Comparison of ENCODE assay signal across 1 cellular context in the genomic region with DNA sequence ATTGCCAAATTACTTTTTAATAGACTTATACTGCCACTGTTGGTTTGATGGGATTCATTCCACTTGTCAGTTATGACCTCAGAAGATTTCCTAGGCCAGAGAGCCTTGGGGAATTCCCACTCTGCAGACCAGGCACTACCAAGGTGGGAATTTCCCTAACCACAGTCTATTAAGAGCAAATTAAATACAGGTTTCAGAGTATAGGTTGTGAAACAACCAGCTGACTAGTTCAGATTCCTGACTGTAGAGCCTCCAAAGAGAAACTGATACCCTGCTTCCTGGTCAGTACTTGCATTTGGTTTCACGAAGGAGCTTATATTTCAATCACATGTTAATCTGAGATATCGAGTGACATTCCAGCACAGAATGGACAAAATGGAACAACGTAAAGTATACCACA.
TF ChIP-seq lines count a peak whose summit lies in the region.

No MANE protein-coding gene starts in this region.

TF ChIP-seq in HEK293, 187 proteins besides CTCF, POLR2A, EP300 and RAD21 (continued from another document):
- TF ChIP-seq, protein P1, sequence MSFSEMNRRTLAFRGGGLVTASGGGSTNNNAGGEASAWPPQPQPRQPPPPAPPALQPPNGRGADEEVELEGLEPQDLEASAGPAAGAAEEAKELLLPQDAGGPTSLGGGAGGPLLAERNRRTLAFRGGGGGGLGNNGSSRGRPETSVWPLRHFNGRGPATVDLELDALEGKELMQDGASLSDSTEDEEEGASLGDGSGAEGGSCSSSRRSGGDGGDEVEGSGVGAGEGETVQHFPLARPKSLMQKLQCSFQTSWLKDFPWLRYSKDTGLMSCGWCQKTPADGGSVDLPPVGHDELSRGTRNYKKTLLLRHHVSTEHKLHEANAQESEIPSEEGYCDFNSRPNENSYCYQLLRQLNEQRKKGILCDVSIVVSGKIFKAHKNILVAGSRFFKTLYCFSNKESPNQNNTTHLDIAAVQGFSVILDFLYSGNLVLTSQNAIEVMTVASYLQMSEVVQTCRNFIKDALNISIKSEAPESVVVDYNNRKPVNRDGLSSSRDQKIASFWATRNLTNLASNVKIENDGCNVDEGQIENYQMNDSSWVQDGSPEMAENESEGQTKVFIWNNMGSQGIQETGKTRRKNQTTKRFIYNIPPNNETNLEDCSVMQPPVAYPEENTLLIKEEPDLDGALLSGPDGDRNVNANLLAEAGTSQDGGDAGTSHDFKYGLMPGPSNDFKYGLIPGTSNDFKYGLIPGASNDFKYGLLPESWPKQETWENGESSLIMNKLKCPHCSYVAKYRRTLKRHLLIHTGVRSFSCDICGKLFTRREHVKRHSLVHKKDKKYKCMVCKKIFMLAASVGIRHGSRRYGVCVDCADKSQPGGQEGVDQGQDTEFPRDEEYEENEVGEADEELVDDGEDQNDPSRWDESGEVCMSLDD (tag by site-specific recombination; IDR thresholded peaks at IDR 0.05): no peak
- TF ChIP-seq HOXA7 (CRISPR knock-in tag; IDR thresholded peaks at IDR 0.05; ENCODE audit: borderline replicate concordance) (no peak), ZFP3 (tag by site-specific recombination; IDR thresholded peaks at IDR 0.05; ENCODE audit: low read depth) (no peak), OSR2 (tag by site-specific recombination; IDR thresholded peaks at IDR 0.05) (peak; percentile 80), KLF10 (tag by site-specific recombination; IDR thresholded peaks at IDR 0.05) (peak; percentile 24; the same call in 1 of the 2 replicates), BCL11B (tag by site-specific recombination; IDR thresholded peaks at IDR 0.05; ENCODE audit: low read depth) (no peak), SP7 (tag by site-specific recombination; IDR thresholded peaks at IDR 0.05) (peak; percentile 97), ZNF2 (tag by site-specific recombination; IDR thresholded peaks at IDR 0.05) (no peak)
- TF ChIP-seq, protein P2, sequence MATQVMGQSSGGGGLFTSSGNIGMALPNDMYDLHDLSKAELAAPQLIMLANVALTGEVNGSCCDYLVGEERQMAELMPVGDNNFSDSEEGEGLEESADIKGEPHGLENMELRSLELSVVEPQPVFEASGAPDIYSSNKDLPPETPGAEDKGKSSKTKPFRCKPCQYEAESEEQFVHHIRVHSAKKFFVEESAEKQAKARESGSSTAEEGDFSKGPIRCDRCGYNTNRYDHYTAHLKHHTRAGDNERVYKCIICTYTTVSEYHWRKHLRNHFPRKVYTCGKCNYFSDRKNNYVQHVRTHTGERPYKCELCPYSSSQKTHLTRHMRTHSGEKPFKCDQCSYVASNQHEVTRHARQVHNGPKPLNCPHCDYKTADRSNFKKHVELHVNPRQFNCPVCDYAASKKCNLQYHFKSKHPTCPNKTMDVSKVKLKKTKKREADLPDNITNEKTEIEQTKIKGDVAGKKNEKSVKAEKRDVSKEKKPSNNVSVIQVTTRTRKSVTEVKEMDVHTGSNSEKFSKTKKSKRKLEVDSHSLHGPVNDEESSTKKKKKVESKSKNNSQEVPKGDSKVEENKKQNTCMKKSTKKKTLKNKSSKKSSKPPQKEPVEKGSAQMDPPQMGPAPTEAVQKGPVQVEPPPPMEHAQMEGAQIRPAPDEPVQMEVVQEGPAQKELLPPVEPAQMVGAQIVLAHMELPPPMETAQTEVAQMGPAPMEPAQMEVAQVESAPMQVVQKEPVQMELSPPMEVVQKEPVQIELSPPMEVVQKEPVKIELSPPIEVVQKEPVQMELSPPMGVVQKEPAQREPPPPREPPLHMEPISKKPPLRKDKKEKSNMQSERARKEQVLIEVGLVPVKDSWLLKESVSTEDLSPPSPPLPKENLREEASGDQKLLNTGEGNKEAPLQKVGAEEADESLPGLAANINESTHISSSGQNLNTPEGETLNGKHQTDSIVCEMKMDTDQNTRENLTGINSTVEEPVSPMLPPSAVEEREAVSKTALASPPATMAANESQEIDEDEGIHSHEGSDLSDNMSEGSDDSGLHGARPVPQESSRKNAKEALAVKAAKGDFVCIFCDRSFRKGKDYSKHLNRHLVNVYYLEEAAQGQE (tag by site-specific recombination; IDR thresholded peaks at IDR 0.05): no peak
- TF ChIP-seq, protein P3, sequence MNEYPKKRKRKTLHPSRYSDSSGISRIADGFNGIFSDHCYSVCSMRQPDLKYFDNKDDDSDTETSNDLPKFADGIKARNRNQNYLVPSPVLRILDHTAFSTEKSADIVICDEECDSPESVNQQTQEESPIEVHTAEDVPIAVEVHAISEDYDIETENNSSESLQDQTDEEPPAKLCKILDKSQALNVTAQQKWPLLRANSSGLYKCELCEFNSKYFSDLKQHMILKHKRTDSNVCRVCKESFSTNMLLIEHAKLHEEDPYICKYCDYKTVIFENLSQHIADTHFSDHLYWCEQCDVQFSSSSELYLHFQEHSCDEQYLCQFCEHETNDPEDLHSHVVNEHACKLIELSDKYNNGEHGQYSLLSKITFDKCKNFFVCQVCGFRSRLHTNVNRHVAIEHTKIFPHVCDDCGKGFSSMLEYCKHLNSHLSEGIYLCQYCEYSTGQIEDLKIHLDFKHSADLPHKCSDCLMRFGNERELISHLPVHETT (tag by site-specific recombination; IDR thresholded peaks at IDR 0.05): no peak
TF ChIP-seq in HEK293: peak in this region for 11.
